Comparison of ENCODE assay signal across 7 cellular contexts in genomic region chr22:19941365-19942070, GRCh38. TPM values are rescaled to one million over a fixed set of nuclear protein-coding genes. Genes with fewer than 3 reads are reported as not detected.
A peak's percentile ranks its signal among the peaks of the same experiment; 100 is the strongest.
DNase-seq lines count a peak whose midpoint lies in the region; ATAC-seq, FAIRE-seq and TF ChIP-seq lines count a peak whose summit lies in the region.

COMT (plus strand) TSS chr22:19941772; CDS start chr22:19962527, 20,755 bp downstream.
TXNRD2 (minus strand) TSS chr22:19941818; CDS start chr22:19941803, 15 bp downstream.

- H3K36me3 Mint-ChIP-seq in activated naive CD8-positive, alpha-beta T cell treated with anti-CD3 and anti-CD28 coated beads, Interleukin-2, amount 10 ng/mL, durations not matched to agents 7 days and 5 days: peaks cover 9% of the 10 kb centered on the region
- peaks cover 12% of the 10 kb centered on the region for H3K36me3 Mint-ChIP-seq in progenitor cell of endocrine pancreas (ENCODE audit: insufficient read depth)

- H3K4me1 Mint-ChIP-seq in activated naive CD8-positive, alpha-beta T cell treated with anti-CD3 and anti-CD28 coated beads, Interleukin-2, amount 10 ng/mL, durations not matched to agents 7 days and 5 days: peaks cover 23% of the 10 kb centered on the region
- peaks cover 21% of the 10 kb centered on the region for H3K4me1 Mint-ChIP-seq in progenitor cell of endocrine pancreas (ENCODE audit: low read depth)

- H3K36me3 ChIP-seq in cardiac muscle cell (no peaks in the 10 kb centered on the region), upper lobe of right lung (no peaks in the 10 kb centered on the region)

- TF ChIP-seq CTCF in cardiac muscle cell (IDR thresholded peaks at IDR 0.05; ENCODE audit: low read depth, low read length) (no peak), progenitor cell of endocrine pancreas (IDR thresholded peaks at IDR 0.05; ENCODE audit: unreplicated experiment) (no peak), upper lobe of right lung (IDR thresholded peaks at IDR 0.05) (no peak)

- H3K9me3 Mint-ChIP-seq in activated naive CD8-positive, alpha-beta T cell treated with anti-CD3 and anti-CD28 coated beads, Interleukin-2, amount 10 ng/mL, durations not matched to agents 7 days and 5 days: peaks cover under 1% of the 10 kb centered on the region
- peaks cover 5% of the 10 kb centered on the region for H3K9me3 Mint-ChIP-seq in progenitor cell of endocrine pancreas (ENCODE audit: low read depth)

- TF ChIP-seq POLR2A in GM12892 (IDR thresholded peaks at IDR 0.05; ENCODE audit: low read depth, low read length): peak; percentile 78; the same call in 1 of the 2 replicates

- no peaks in the 10 kb centered on the region for H3K9me3 ChIP-seq in cardiac muscle cell (ENCODE audit: low read depth)
- no peaks in the 10 kb centered on the region for H3K9me3 ChIP-seq in upper lobe of right lung

- no peaks in the 10 kb centered on the region for H3K27me3 Mint-ChIP-seq in activated naive CD8-positive, alpha-beta T cell treated with anti-CD3 and anti-CD28 coated beads, Interleukin-2, amount 10 ng/mL, durations not matched to agents 7 days and 5 days
- H3K27me3 Mint-ChIP-seq in progenitor cell of endocrine pancreas: no peaks in the 10 kb centered on the region

- POLR2A ChIA-PET in activated naive CD8-positive, alpha-beta T cell treated with anti-CD3 and anti-CD28 coated beads, Interleukin-2, amount 10 ng/mL, durations not matched to agents 7 days and 5 days (lab: Charles Lee): interaction anchor here (0.6 to 2.2 kb wide), 7 partner anchors 10 to 176 kb away, joined by 3 to 12 read pairs (median 6); partner anchors contain the start of genes GNB1L, RTL10 and TRMT2A

- intact Hi-C loops in upper lobe of right lung (cut with DNase I): no loop called here

- FAIRE-seq in GM12892 (lab: Jason Lieb, UNC): peak; percentile 72

- no peaks in the 10 kb centered on the region for H3K27me3 ChIP-seq in cardiac muscle cell
- H3K27me3 ChIP-seq in upper lobe of right lung: no peaks in the 10 kb centered on the region

- H3K4me3 ChIP-seq in cardiac muscle cell (peak within 1 kb of the TSS; percentile 43), upper lobe of right lung (peak within 1 kb of the TSS; percentile 88)

- peak within 1 kb of the TSS; percentile 95 for H3K27ac Mint-ChIP-seq in activated naive CD8-positive, alpha-beta T cell treated with anti-CD3 and anti-CD28 coated beads, Interleukin-2, amount 10 ng/mL, durations not matched to agents 7 days and 5 days
- H3K27ac Mint-ChIP-seq in progenitor cell of endocrine pancreas: peak within 1 kb of the TSS; percentile 96

- H3K4me1 ChIP-seq in cardiac muscle cell (ENCODE audit: low read depth): peaks cover 7% of the 10 kb centered on the region
- peaks cover 47% of the 10 kb centered on the region for H3K4me1 ChIP-seq in upper lobe of right lung

- peak within 1 kb of the TSS; percentile 94 for H3K4me3 Mint-ChIP-seq in activated naive CD8-positive, alpha-beta T cell treated with anti-CD3 and anti-CD28 coated beads, Interleukin-2, amount 10 ng/mL, durations not matched to agents 7 days and 5 days
- peak within 1 kb of the TSS; percentile 86 for H3K4me3 Mint-ChIP-seq in progenitor cell of endocrine pancreas (ENCODE audit: low read depth)

- H3K27ac ChIP-seq in cardiac muscle cell (peak within 1 kb of the TSS; percentile 80), upper lobe of right lung (peak within 1 kb of the TSS; percentile 96)

- DNase-seq in GM12892 (ENCODE audit: insufficient read length) (peak; percentile 95), cardiac muscle cell (ENCODE audit: low read depth in 1 of 2, low spot score in 1 of 2) (peak; percentile 65 to 75), progenitor cell of endocrine pancreas (ENCODE audit: low spot score, unreplicated experiment) (peak; percentile 41), upper lobe of right lung (peak; percentile 90)
- peak; percentile 86 for DNase-seq in activated naive CD8-positive, alpha-beta T cell treated with anti-CD3 and anti-CD28 coated beads, Interleukin-2, amount 10 ng/mL, durations not matched to agents 7 days and 5 days

- ATAC-seq in HG03442 (IDR thresholded peaks at IDR 0.05; ENCODE audit: unreplicated experiment) (peak; percentile 51), SK-N-SH treated with all-trans-retinoic acid at 6 μM for 48 hours (peak; percentile 82), upper lobe of right lung (peak; percentile 91)
- ATAC-seq in activated naive CD8-positive, alpha-beta T cell treated with anti-CD3 and anti-CD28 coated beads, Interleukin-2, amount 10 ng/mL, durations not matched to agents 7 days and 5 days (ENCODE audit: low read depth): peak; percentile 88

TF ChIP-seq in SK-N-SH treated with all-trans-retinoic acid at 6 μM for 48 hours, 23 proteins besides CTCF, POLR2A, EP300 and RAD21:
- no peak for TF ChIP-seq TOX (CRISPR knock-in tag; IDR thresholded peaks at IDR 0.05; ENCODE audit: borderline replicate concordance)
- TF ChIP-seq ARNTL (CRISPR knock-in tag; IDR thresholded peaks at IDR 0.05; ENCODE audit: borderline replicate concordance, low read depth): no peak
- TF ChIP-seq OSR1 (CRISPR knock-in tag; IDR thresholded peaks at IDR 0.05): no peak
- TF ChIP-seq CSDC2 (CRISPR knock-in tag; IDR thresholded peaks at IDR 0.05): no peak
- TF ChIP-seq ZNF8 (CRISPR knock-in tag; IDR thresholded peaks at IDR 0.05): no peak
- TF ChIP-seq POU6F1 (CRISPR knock-in tag; IDR thresholded peaks at IDR 0.05; ENCODE audit: borderline replicate concordance, low read depth): no peak
- TF ChIP-seq ISL1 (CRISPR knock-in tag; IDR thresholded peaks at IDR 0.05): no peak
- TF ChIP-seq TSHZ2 (CRISPR knock-in tag; IDR thresholded peaks at IDR 0.05): no peak
- TF ChIP-seq ZFP3 (CRISPR knock-in tag; IDR thresholded peaks at IDR 0.05): no peak
- TF ChIP-seq PATZ1 (CRISPR knock-in tag; IDR thresholded peaks at IDR 0.05; ENCODE audit: borderline replicate concordance): no peak

RNA-seq across cellular contexts. Expression of gene COMT, which starts in this region (rescaled TPM):
- 34.5 TPM for polyA plus RNA-seq in GM12892 (2012; ENCODE audit: missing spikeins)
- total RNA-seq in activated naive CD8-positive, alpha-beta T cell treated with anti-CD3 and anti-CD28 coated beads, Interleukin-2, amount 10 ng/mL, durations not matched to agents 7 days and 5 days: 10 to 100 TPM; 68.6 to 70.0 TPM
- total RNA-seq in cardiac muscle cell (41.3 and 51.9 TPM in 2 replicates), progenitor cell of endocrine pancreas (48.7 and 58.2 TPM in 2 replicates), upper lobe of right lung (175 TPM)
- 33.2 and 35.8 TPM in 2 replicates for polyA plus RNA-seq in cardiac muscle cell

RNA-seq across cellular contexts. Expression of gene TXNRD2, which starts in this region (rescaled TPM):
- polyA plus RNA-seq in GM12892 (2012; ENCODE audit: missing spikeins): 10.2 TPM
- total RNA-seq in activated naive CD8-positive, alpha-beta T cell treated with anti-CD3 and anti-CD28 coated beads, Interleukin-2, amount 10 ng/mL, durations not matched to agents 7 days and 5 days: 10 to 100 TPM; 20.7 to 20.8 TPM
- total RNA-seq in cardiac muscle cell (15.6 and 16.1 TPM in 2 replicates), progenitor cell of endocrine pancreas (14.0 and 14.3 TPM in 2 replicates), upper lobe of right lung (40.7 TPM)
- 21.2 and 24.2 TPM in 2 replicates for polyA plus RNA-seq in cardiac muscle cell

Comparison
In these comparisons a context has a peak if more than half of its experiments do, and no peak if none do; other contexts are left out.
1. Peak in every context shown above with its lines: DNase-seq, ATAC-seq, H3K4me3 ChIP-seq and H3K27ac ChIP-seq.
2. DNase-seq: peak in every context shown above with its lines; median percentile 95 in GM12892; 90 in upper lobe of right lung; 86 in activated naive CD8-positive, alpha-beta T cell treated with anti-CD3 and anti-CD28 coated beads, Interleukin-2, amount 10 ng/mL, durations not matched to agents 7 days and 5 days; 70 in cardiac muscle cell; 41 in progenitor cell of endocrine pancreas.